1 cellular context compared by ENCODE assay signal in the genomic region with DNA sequence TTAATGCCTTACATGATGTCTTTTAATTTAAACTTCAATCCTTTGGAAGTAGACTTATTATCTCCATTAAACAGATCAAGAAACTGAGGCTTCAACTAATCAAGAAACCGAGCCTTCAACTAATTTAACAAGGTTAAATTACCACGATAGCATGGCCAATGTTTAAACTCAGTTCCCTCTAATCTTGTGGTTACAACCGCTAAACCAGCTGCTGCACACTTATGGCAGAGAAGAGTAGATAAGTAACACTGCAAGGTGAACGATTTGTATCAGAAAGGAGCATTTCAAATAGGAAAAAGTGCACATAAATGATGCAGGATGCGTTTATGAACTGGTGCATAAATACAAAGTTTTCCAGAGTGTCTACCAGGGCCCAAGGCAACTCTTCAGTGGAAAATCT.
TF ChIP-seq lines count a peak whose summit lies in the region.

No MANE protein-coding gene starts in this region.

TF ChIP-seq in K562, 482 proteins besides CTCF, POLR2A, EP300 and RAD21 (continued from another document):
- TF ChIP-seq, protein P1, sequence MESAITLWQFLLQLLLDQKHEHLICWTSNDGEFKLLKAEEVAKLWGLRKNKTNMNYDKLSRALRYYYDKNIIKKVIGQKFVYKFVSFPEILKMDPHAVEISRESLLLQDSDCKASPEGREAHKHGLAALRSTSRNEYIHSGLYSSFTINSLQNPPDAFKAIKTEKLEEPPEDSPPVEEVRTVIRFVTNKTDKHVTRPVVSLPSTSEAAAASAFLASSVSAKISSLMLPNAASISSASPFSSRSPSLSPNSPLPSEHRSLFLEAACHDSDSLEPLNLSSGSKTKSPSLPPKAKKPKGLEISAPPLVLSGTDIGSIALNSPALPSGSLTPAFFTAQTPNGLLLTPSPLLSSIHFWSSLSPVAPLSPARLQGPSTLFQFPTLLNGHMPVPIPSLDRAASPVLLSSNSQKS (CRISPR knock-in tag; IDR thresholded peaks at IDR 0.05): no peak
- TF ChIP-seq CBFA2T3 (IDR thresholded peaks at IDR 0.05) (peak; percentile 58; the same call in 1 of the 2 replicates), FIP1L1 (IDR thresholded peaks at IDR 0.05; ENCODE audit: low read depth, low read length, poor library complexity, severe bottlenecking) (no peak), ZNF184 (CRISPR knock-in tag; IDR thresholded peaks at IDR 0.05) (no peak)
- TF ChIP-seq, protein P2, sequence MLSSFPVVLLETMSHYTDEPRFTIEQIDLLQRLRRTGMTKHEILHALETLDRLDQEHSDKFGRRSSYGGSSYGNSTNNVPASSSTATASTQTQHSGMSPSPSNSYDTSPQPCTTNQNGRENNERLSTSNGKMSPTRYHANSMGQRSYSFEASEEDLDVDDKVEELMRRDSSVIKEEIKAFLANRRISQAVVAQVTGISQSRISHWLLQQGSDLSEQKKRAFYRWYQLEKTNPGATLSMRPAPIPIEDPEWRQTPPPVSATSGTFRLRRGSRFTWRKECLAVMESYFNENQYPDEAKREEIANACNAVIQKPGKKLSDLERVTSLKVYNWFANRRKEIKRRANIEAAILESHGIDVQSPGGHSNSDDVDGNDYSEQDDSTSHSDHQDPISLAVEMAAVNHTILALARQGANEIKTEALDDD (IDR thresholded peaks at IDR 0.05): peak; percentile 98
- TF ChIP-seq, protein P3, sequence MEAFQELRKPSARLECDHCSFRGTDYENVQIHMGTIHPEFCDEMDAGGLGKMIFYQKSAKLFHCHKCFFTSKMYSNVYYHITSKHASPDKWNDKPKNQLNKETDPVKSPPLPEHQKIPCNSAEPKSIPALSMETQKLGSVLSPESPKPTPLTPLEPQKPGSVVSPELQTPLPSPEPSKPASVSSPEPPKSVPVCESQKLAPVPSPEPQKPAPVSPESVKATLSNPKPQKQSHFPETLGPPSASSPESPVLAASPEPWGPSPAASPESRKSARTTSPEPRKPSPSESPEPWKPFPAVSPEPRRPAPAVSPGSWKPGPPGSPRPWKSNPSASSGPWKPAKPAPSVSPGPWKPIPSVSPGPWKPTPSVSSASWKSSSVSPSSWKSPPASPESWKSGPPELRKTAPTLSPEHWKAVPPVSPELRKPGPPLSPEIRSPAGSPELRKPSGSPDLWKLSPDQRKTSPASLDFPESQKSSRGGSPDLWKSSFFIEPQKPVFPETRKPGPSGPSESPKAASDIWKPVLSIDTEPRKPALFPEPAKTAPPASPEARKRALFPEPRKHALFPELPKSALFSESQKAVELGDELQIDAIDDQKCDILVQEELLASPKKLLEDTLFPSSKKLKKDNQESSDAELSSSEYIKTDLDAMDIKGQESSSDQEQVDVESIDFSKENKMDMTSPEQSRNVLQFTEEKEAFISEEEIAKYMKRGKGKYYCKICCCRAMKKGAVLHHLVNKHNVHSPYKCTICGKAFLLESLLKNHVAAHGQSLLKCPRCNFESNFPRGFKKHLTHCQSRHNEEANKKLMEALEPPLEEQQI (IDR thresholded peaks at IDR 0.05): no peak
TF ChIP-seq in K562: peak in this region for 11.
